In genomic region chr6:41779336-41779735, GRCh38 we compare ENCODE assay signal across 8 cellular contexts. TPM values are rescaled to one million over a fixed set of nuclear protein-coding genes. Genes with fewer than 3 reads are reported as not detected.
DNase-seq lines count a peak whose midpoint lies in the region; TF ChIP-seq lines count a peak whose summit lies in the region.

No MANE protein-coding gene starts in this region.

- H3K36me3 Mint-ChIP-seq in T-helper 1 cell treated with Interleukin-12 subunit alpha and Interleukin-12 subunit beta and Interleukin-4 antibody, amounts not matched to agents 30 μg/mL and 1 μg/mL, for 36 hours (ENCODE audit: low read depth) = peaks cover 4% of the 10 kb centered on the region
- H3K36me3 Mint-ChIP-seq in progenitor cell of endocrine pancreas (ENCODE audit: insufficient read depth) = peaks cover 1% of the 10 kb centered on the region

- H3K4me3 ChIP-seq in OCI-LY1 (ENCODE audit: low read depth, low read length, poor library complexity, severe bottlenecking) (peak overlapping the region; percentile 66), epithelial cell of proximal tubule (ENCODE audit: low read depth, low read length) (peak overlapping the region; percentile 70)

- peaks cover 9% of the 10 kb centered on the region for H3K27me3 Mint-ChIP-seq in T-helper 1 cell treated with Interleukin-12 subunit alpha and Interleukin-12 subunit beta and Interleukin-4 antibody, amounts not matched to agents 30 μg/mL and 1 μg/mL, for 36 hours (ENCODE audit: low read depth)
- H3K27me3 Mint-ChIP-seq in progenitor cell of endocrine pancreas = peaks cover 8% of the 10 kb centered on the region

- H3K27ac ChIP-seq in OCI-LY1 (ENCODE audit: low read depth, low read length, poor library complexity, severe bottlenecking) = no peak overlapping the region

- no peaks in the 10 kb centered on the region for H3K9me2 ChIP-seq in OCI-LY1 (ENCODE audit: low read depth, low read length)

- H3K27me3 ChIP-seq in OCI-LY1 (ENCODE audit: insufficient read depth, low read length) = 0 out of 2 replicates have a peak, but pooled peaks cover 5% of the 10 kb centered on the region

- H3K9me3 Mint-ChIP-seq in T-helper 1 cell treated with Interleukin-12 subunit alpha and Interleukin-12 subunit beta and Interleukin-4 antibody, amounts not matched to agents 30 μg/mL and 1 μg/mL, for 36 hours = no peaks in the 10 kb centered on the region
- H3K9me3 Mint-ChIP-seq in progenitor cell of endocrine pancreas (ENCODE audit: low read depth) = no peaks in the 10 kb centered on the region

- H3K4me1 ChIP-seq in OCI-LY1 (ENCODE audit: insufficient read depth, low read length, severe bottlenecking) = peaks cover 13% of the 10 kb centered on the region

- H3F3A ChIP-seq in OCI-LY1 (ENCODE audit: insufficient read depth, low read length) = no peaks in the 10 kb centered on the region

- H3K4me3 Mint-ChIP-seq in T-helper 1 cell treated with Interleukin-12 subunit alpha and Interleukin-12 subunit beta and Interleukin-4 antibody, amounts not matched to agents 30 μg/mL and 1 μg/mL, for 36 hours = peak overlapping the region; percentile 94
- H3K4me3 Mint-ChIP-seq in progenitor cell of endocrine pancreas (ENCODE audit: low read depth) = peak overlapping the region; percentile 93

- H3K4me2 ChIP-seq in OCI-LY1 (ENCODE audit: low read length) = peak overlapping the region; percentile 95

- H4K20me1 ChIP-seq in OCI-LY1 (ENCODE audit: insufficient read depth, low read length) = no peaks in the 10 kb centered on the region

- no peaks in the 10 kb centered on the region for H3K79me2 ChIP-seq in OCI-LY1 (ENCODE audit: insufficient read depth, low read length)

- H3K27ac Mint-ChIP-seq in T-helper 1 cell treated with Interleukin-12 subunit alpha and Interleukin-12 subunit beta and Interleukin-4 antibody, amounts not matched to agents 30 μg/mL and 1 μg/mL, for 36 hours = peak overlapping the region; percentile 74
- H3K27ac Mint-ChIP-seq in progenitor cell of endocrine pancreas = peak overlapping the region; percentile 80

- H2AFZ ChIP-seq in OCI-LY1 (ENCODE audit: low read length) = no peak overlapping the region

- no peak for DNase-seq in T-helper 1 cell
- no peak for DNase-seq in epithelial cell of proximal tubule (ENCODE audit: low read depth)
- peak; percentile 24 for DNase-seq in progenitor cell of endocrine pancreas (ENCODE audit: low spot score, unreplicated experiment)
- DNase-seq in HUDEP-2 (lab: John Stamatoyannopoulos, UW; ENCODE audit: unreplicated experiment in 76 of 76) = no peak
- DNase-seq in Kasumi-1 (lab: John Stamatoyannopoulos, UW) = no peak
- DNase-seq in NCI-H2081 (lab: John Stamatoyannopoulos, UW) = no peak

- TF ChIP-seq CTCF in OCI-LY1 (IDR thresholded peaks at IDR 0.05; ENCODE audit: low read length) (no peak), epithelial cell of proximal tubule (conservative IDR thresholded peaks at IDR 0.05; ENCODE audit: low read depth, low read length) (no peak), progenitor cell of endocrine pancreas (IDR thresholded peaks at IDR 0.05; ENCODE audit: unreplicated experiment) (no peak)

- peaks cover 3% of the 10 kb centered on the region; the same call in 1 of the 2 replicates for H3K36me3 ChIP-seq in OCI-LY1 (ENCODE audit: insufficient read depth, low read length)

- H3K4me1 Mint-ChIP-seq in T-helper 1 cell treated with Interleukin-12 subunit alpha and Interleukin-12 subunit beta and Interleukin-4 antibody, amounts not matched to agents 30 μg/mL and 1 μg/mL, for 36 hours (ENCODE audit: low read depth) = peaks cover 16% of the 10 kb centered on the region
- H3K4me1 Mint-ChIP-seq in progenitor cell of endocrine pancreas (ENCODE audit: low read depth) = peaks cover 13% of the 10 kb centered on the region

- no peaks in the 10 kb centered on the region for H3K9me3 ChIP-seq in OCI-LY1 (ENCODE audit: low read length)

- H3K9ac ChIP-seq in OCI-LY1 (ENCODE audit: low read length) = peak overlapping the region; percentile 82

RNA-seq across cellular contexts. Expression of gene FRS3, which starts 0.4 kb away (rescaled TPM):
- 2.0 and 6.1 TPM in 2 replicates for total RNA-seq in epithelial cell of proximal tubule
- 6.3 and 7.6 TPM in 2 replicates for total RNA-seq in progenitor cell of endocrine pancreas

RNA-seq across cellular contexts. Expression of gene PRICKLE4, which starts 1.2 kb away (rescaled TPM):
- 2.2 TPM in 1 of 2 replicates, not detected in the other for total RNA-seq in epithelial cell of proximal tubule
- 4.3 and 4.9 TPM in 2 replicates for total RNA-seq in progenitor cell of endocrine pancreas

RNA-seq across cellular contexts. Expression of gene TOMM6, which starts 8.2 kb away (rescaled TPM):
- total RNA-seq in epithelial cell of proximal tubule (224 and 302 TPM in 2 replicates), progenitor cell of endocrine pancreas (172 and 184 TPM in 2 replicates)

RNA-seq across cellular contexts. Expression of gene PGC, which starts 32.1 kb away (rescaled TPM):
- total RNA-seq in epithelial cell of proximal tubule = not detected in 2 replicates
- total RNA-seq in progenitor cell of endocrine pancreas = not detected in 2 replicates

RNA-seq across cellular contexts. Expression of gene TFEB, which starts 43.9 kb away (rescaled TPM):
- total RNA-seq in epithelial cell of proximal tubule = 2.4 and 3.3 TPM in 2 replicates
- 0.48 and 0.55 TPM in 2 replicates for total RNA-seq in progenitor cell of endocrine pancreas
